24 cellular contexts compared by ENCODE assay signal in genomic region chr15:94317211-94317610, GRCh38.
"Had no signal": no experiment of that assay in that cellular context is flagged by ENCODE, and none has a peak within 500 bp of the region (broad histone marks: within the 10 kb centered on the region; RNA-seq: fewer than 3 reads in every experiment).

No MANE protein-coding gene starts in this region.

- H3K36me3 ChIP-seq: breast epithelium, right atrium auricular region, thyroid gland had no signal

- H3K9me3 ChIP-seq: breast epithelium, esophagus squamous epithelium, left lung, mucosa of descending colon, right atrium auricular region, stomach, thyroid gland had no signal

- H3K27me3 Mint-ChIP-seq: dendritic cell treated with granulocyte-macrophage colony-stimulating factor and Interleukin-4, amounts not matched to agents 40 ng/mL and 50 ng/mL, for 4 days; stimulated activated naive B cell treated with anti-CD40 and anti-IgM and Interleukin-4, amounts not matched to agents 10 μg/mL and 1 μg/mL and 100 μg/mL, for 72 hours had no signal

- H3K9me3 Mint-ChIP-seq: activated naive CD4-positive, alpha-beta T cell treated with anti-CD3 and anti-CD28 coated beads, Interleukin-2, amount 50 U/mL, for 72 hours; dendritic cell treated with granulocyte-macrophage colony-stimulating factor and Interleukin-4, amounts not matched to agents 40 ng/mL and 50 ng/mL, for 4 days; stimulated activated naive B cell treated with anti-CD40 and anti-IgM and Interleukin-4, amounts not matched to agents 10 μg/mL and 1 μg/mL and 100 μg/mL, for 72 hours had no signal

- ATAC-seq: activated naive CD4-positive, alpha-beta T cell treated with anti-CD3 and anti-CD28 coated beads, Interleukin-2, amount 50 U/mL, for 72 hours; heart right ventricle; left lung; mucosa of descending colon; stimulated activated naive B cell treated with anti-CD40 and anti-IgM and Interleukin-4, amounts not matched to agents 10 μg/mL and 1 μg/mL and 100 μg/mL, for 72 hours had no signal

- H3K27ac ChIP-seq: breast epithelium, esophagus squamous epithelium, heart right ventricle, left lung, right atrium auricular region, stomach, thyroid gland had no signal

- H3K4me3 ChIP-seq: breast epithelium, esophagus squamous epithelium, heart right ventricle, left lung, lung, mucosa of descending colon, right atrium auricular region, smooth muscle cell, stomach, thyroid gland had no signal

- DNase-seq: activated CD4-positive, alpha-beta T cell treated with anti-CD3 and anti-CD28 coated beads, Interleukin-2, amount 50 U/mL, for 4 hours; activated CD4-positive, CD25-positive, alpha-beta regulatory T cell treated with anti-CD3 and anti-CD28 coated beads, Interleukin-2, amount 50 U/mL, for 72 hours; activated naive CD4-positive, alpha-beta T cell; activated T-cell treated with anti-CD3 and anti-CD28 coated beads for 4 hours; central memory CD4-positive, alpha-beta T cell; esophagus squamous epithelium; foreskin melanocyte; heart right ventricle; left lung; mucosa of descending colon; nucleus accumbens; stimulated activated CD4-positive, alpha-beta T cell treated with anti-CD3 and anti-CD28 coated beads, Interleukin-1b, Interleukin-23, amount 100 ng/mL, for 48 hours; stimulated activated CD4-positive, alpha-beta T cell treated with anti-CD3 and anti-CD28 coated beads, Interleukin-4, amount 100 ng/mL, for 4 hours; stimulated activated CD8-positive, alpha-beta memory T cell treated with anti-CD3 and anti-CD28 coated beads, Interleukin-4, amount 100 ng/mL, for 48 hours; stimulated activated naive B cell treated with anti-CD40 and anti-IgM and Interleukin-4, amounts not matched to agents 10 μg/mL and 1 μg/mL and 100 μg/mL, for 72 hours; stomach; T-helper 9 cell; thyroid gland had no signal

- H3K27ac Mint-ChIP-seq: activated naive CD4-positive, alpha-beta T cell treated with anti-CD3 and anti-CD28 coated beads, Interleukin-2, amount 50 U/mL, for 72 hours; dendritic cell treated with granulocyte-macrophage colony-stimulating factor and Interleukin-4, amounts not matched to agents 40 ng/mL and 50 ng/mL, for 4 days; stimulated activated naive B cell treated with anti-CD40 and anti-IgM and Interleukin-4, amounts not matched to agents 10 μg/mL and 1 μg/mL and 100 μg/mL, for 72 hours had no signal

- H3K4me1 ChIP-seq: breast epithelium, esophagus squamous epithelium, right atrium auricular region, thyroid gland had no signal

- H3K27me3 ChIP-seq: breast epithelium, esophagus squamous epithelium, left lung, right atrium auricular region, stomach, thyroid gland had no signal

- H3K4me3 Mint-ChIP-seq: dendritic cell treated with granulocyte-macrophage colony-stimulating factor and Interleukin-4, amounts not matched to agents 40 ng/mL and 50 ng/mL, for 4 days; stimulated activated naive B cell treated with anti-CD40 and anti-IgM and Interleukin-4, amounts not matched to agents 10 μg/mL and 1 μg/mL and 100 μg/mL, for 72 hours had no signal
